1 cellular context compared by ENCODE assay signal in the genomic region with DNA sequence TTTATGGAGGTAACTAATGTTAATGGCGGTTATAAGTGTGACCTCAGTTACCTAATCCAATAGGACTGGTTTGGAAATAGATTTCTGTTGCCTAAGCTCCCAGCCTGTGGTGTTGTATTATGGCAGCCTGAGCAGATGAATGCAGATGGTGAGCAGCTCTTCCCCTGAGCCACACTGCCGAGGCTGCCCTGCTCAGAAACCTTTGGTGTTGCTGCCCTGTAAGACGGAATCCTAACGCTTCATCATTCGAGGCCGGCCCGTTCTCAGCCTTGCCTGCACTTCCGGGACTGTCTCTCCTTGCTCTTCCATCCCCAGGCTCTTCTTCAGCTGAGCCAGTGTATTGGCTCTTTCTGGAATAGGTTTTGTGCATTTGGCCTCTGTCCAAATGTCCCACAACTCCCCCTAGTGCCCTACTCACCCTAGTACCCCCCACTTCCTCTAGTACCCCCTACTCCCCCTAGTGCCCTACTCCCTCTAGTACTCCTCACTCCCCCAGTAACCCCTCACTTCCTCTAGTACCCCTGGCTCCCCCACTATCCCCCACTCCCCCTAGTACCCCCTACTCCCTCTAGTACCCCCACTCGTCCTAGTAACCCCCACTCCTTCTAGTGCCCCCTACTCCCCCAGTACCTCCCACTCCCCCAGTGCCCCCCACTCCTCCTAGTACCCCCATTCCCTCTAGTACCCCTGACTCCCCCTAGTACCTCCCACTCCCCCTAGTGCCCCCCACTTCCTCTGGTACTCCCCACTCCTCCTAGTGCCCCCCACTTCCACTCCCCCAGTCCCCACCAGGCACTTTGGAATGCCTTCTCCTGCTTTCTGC.
TF ChIP-seq lines count a peak whose summit lies in the region.

No MANE protein-coding gene starts in this region.

TF ChIP-seq in HCT116, 20 proteins besides CTCF, POLR2A, EP300 and RAD21 (continued from another document):
- TF ChIP-seq CEBPB (IDR thresholded peaks at IDR 0.05; ENCODE audit: low read depth) (no peak), JUND (IDR thresholded peaks at IDR 0.05) (no peak), ZFX (IDR thresholded peaks at IDR 0.05) (no peak)
